4 cellular contexts compared by ENCODE assay signal in the genomic region with DNA sequence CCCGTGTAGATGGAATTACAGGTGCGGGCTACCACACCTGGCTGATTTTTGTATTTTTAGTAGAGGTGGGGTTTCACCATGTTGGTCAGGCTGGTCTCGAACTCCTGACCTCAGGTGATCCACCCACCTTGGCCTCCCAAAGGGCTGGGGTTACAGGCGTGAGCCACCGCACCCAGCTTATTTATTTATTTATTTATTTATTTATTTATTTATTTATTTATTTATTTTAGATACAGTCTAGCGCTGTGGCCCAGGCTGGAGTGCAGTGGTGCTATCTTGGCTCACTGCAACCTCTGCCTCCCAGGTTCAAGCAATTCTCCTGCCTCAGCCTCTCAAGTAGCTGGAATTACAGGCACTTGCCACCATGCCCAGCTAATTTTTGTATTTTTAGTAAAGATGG. TPM values are rescaled to one million over a fixed set of nuclear protein-coding genes. Genes with fewer than 3 reads are reported as not detected.
"Had no signal": no experiment of that assay in that cellular context is flagged by ENCODE, and none has a peak within 500 bp of the region (broad histone marks: within the 10 kb centered on the region; RNA-seq: fewer than 3 reads in every experiment).

No MANE protein-coding gene starts in this region.

RNA-seq across cellular contexts. Expression of gene ANKRD61, which starts 51.9 kb away (rescaled TPM):
- total RNA-seq: Peyer's patch, Right ventricle myocardium inferior, Right ventricle myocardium superior, T-cell had no signal
